ENCODE assay signal across 1 cellular context in genomic region chr17:81870155-81870977, GRCh38.
A peak's percentile ranks its signal among the peaks of the same experiment; 100 is the strongest.
TF ChIP-seq lines count a peak whose summit lies in the region.

No MANE protein-coding gene starts in this region.

TF ChIP-seq in HepG2, 621 proteins besides CTCF, POLR2A, EP300 and RAD21 (continues in another document):
- TF ChIP-seq AGO1 (IDR thresholded peaks at IDR 0.05; ENCODE audit: low read depth, low read length, poor library complexity, severe bottlenecking) (peak; percentile 84), ZNF781 (CRISPR knock-in tag; IDR thresholded peaks at IDR 0.05; ENCODE audit: borderline replicate concordance, not compliant biosample characterization) (peak; percentile 17), ZNF776 (CRISPR knock-in tag; IDR thresholded peaks at IDR 0.05) (no peak), MYPOP (CRISPR knock-in tag; IDR thresholded peaks at IDR 0.05) (no peak; the same call in 1 of the 2 replicates), KLF9 (CRISPR knock-in tag; IDR thresholded peaks at IDR 0.05; ENCODE audit: low read depth) (no peak), ZNF607 (CRISPR knock-in tag; IDR thresholded peaks at IDR 0.05; ENCODE audit: borderline replicate concordance) (no peak), ZNF672 (CRISPR knock-in tag; IDR thresholded peaks at IDR 0.05) (no peak), FOXK1 (CRISPR knock-in tag; IDR thresholded peaks at IDR 0.05; ENCODE audit: borderline replicate concordance, low read depth) (no peak; the same call in 1 of the 2 replicates), ZBTB21 (CRISPR knock-in tag; IDR thresholded peaks at IDR 0.05) (0 out of 2 replicates have a peak, but pooled peaks have one; percentile 36), ZNF839 (CRISPR knock-in tag; IDR thresholded peaks at IDR 0.05; ENCODE audit: borderline replicate concordance) (no peak), ZKSCAN1 (IDR thresholded peaks at IDR 0.05; ENCODE audit: low read length) (no peak), NFIB (CRISPR knock-in tag; IDR thresholded peaks at IDR 0.05; ENCODE audit: borderline replicate concordance) (no peak), KDM4B (CRISPR knock-in tag; IDR thresholded peaks at IDR 0.05) (peak; percentile 13; the same call in 1 of the 2 replicates), ZNF276 (CRISPR knock-in tag; IDR thresholded peaks at IDR 0.05; ENCODE audit: low read depth) (no peak), ZNF501 (CRISPR knock-in tag; IDR thresholded peaks at IDR 0.05) (no peak), ZNF432 (CRISPR knock-in tag; IDR thresholded peaks at IDR 0.05; ENCODE audit: borderline replicate concordance) (no peak), BHLHE40 (IDR thresholded peaks at IDR 0.05; ENCODE audit: low read length) (no peak), ZNF282 (IDR thresholded peaks at IDR 0.05; ENCODE audit: partially characterized antibody) (no peak), ETV5 (CRISPR knock-in tag; IDR thresholded peaks at IDR 0.05; ENCODE audit: borderline replicate concordance) (no peak; the same call in 1 of the 2 replicates), TSC22D2 (CRISPR knock-in tag; IDR thresholded peaks at IDR 0.05; ENCODE audit: borderline replicate concordance) (no peak), ARNT2 (CRISPR knock-in tag; IDR thresholded peaks at IDR 0.05; ENCODE audit: low read depth) (0 out of 2 replicates have a peak, but pooled peaks have one; percentile 33), ZNF337 (CRISPR knock-in tag; IDR thresholded peaks at IDR 0.05; ENCODE audit: borderline replicate concordance, low read depth) (no peak), AHDC1 (CRISPR knock-in tag; IDR thresholded peaks at IDR 0.05; ENCODE audit: borderline replicate concordance) (no peak; the same call in 1 of the 2 replicates), PHB2 (IDR thresholded peaks at IDR 0.05; ENCODE audit: partially characterized antibody) (no peak), ASH2L (IDR thresholded peaks at IDR 0.05; ENCODE audit: insufficient read length, low read depth, low read length) (no peak), HDAC1 (CRISPR knock-in tag; IDR thresholded peaks at IDR 0.05) (peak; percentile 77), ZBTB2 (CRISPR knock-in tag; IDR thresholded peaks at IDR 0.05; ENCODE audit: low read depth) (peak; percentile 25; the same call in 1 of the 2 replicates), NCOA5 (CRISPR knock-in tag; IDR thresholded peaks at IDR 0.05) (no peak), ZNF10 (CRISPR knock-in tag; IDR thresholded peaks at IDR 0.05; ENCODE audit: borderline replicate concordance, low read depth) (no peak), DNMT1 (CRISPR knock-in tag; IDR thresholded peaks at IDR 0.05) (0 out of 2 replicates have a peak, but pooled peaks have one; percentile 70), SP5 (CRISPR knock-in tag; IDR thresholded peaks at IDR 0.05; ENCODE audit: borderline replicate concordance, low read depth) (0 out of 2 replicates have a peak, but pooled peaks have one; percentile 11), ZSCAN25 (CRISPR knock-in tag; IDR thresholded peaks at IDR 0.05) (no peak), ZSCAN9 (CRISPR knock-in tag; IDR thresholded peaks at IDR 0.05; ENCODE audit: borderline replicate concordance) (no peak), HNRNPUL1 (IDR thresholded peaks at IDR 0.05; ENCODE audit: low read depth, low read length) (no peak), HIC2 (CRISPR knock-in tag; IDR thresholded peaks at IDR 0.05; ENCODE audit: low read depth) (no peak), FOXO1 (CRISPR knock-in tag; IDR thresholded peaks at IDR 0.05) (no peak), ZBTB20 (CRISPR knock-in tag; IDR thresholded peaks at IDR 0.05; ENCODE audit: borderline replicate concordance, low read depth) (0 out of 2 replicates have a peak, but pooled peaks have one; percentile 73), JDP2 (CRISPR knock-in tag; IDR thresholded peaks at IDR 0.05; ENCODE audit: borderline replicate concordance) (no peak), SMAD1 (CRISPR knock-in tag; IDR thresholded peaks at IDR 0.05; ENCODE audit: borderline replicate concordance, low read depth) (no peak), ZNF138 (CRISPR knock-in tag; IDR thresholded peaks at IDR 0.05; ENCODE audit: low read depth) (no peak), ZSCAN31 (CRISPR knock-in tag; IDR thresholded peaks at IDR 0.05; ENCODE audit: low read depth) (no peak), SAP130 (CRISPR knock-in tag; IDR thresholded peaks at IDR 0.05; ENCODE audit: low read depth) (peak; percentile 46; the same call in 1 of the 2 replicates), NR2F6 (IDR thresholded peaks at IDR 0.05) (no peak), NR2F6 (CRISPR knock-in tag; IDR thresholded peaks at IDR 0.05) (no peak), ARNTL (CRISPR knock-in tag; IDR thresholded peaks at IDR 0.05) (peak; percentile 57; the same call in 1 of the 2 replicates), ZNF550 (CRISPR knock-in tag; IDR thresholded peaks at IDR 0.05; ENCODE audit: borderline replicate concordance) (no peak), ZFYVE20 (CRISPR knock-in tag; IDR thresholded peaks at IDR 0.05; ENCODE audit: borderline replicate concordance, low read depth) (peak; percentile 71; the same call in 1 of the 2 replicates)
- TF ChIP-seq, protein P1, sequence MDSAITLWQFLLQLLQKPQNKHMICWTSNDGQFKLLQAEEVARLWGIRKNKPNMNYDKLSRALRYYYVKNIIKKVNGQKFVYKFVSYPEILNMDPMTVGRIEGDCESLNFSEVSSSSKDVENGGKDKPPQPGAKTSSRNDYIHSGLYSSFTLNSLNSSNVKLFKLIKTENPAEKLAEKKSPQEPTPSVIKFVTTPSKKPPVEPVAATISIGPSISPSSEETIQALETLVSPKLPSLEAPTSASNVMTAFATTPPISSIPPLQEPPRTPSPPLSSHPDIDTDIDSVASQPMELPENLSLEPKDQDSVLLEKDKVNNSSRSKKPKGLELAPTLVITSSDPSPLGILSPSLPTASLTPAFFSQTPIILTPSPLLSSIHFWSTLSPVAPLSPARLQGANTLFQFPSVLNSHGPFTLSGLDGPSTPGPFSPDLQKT (CRISPR knock-in tag; IDR thresholded peaks at IDR 0.05; ENCODE audit: borderline replicate concordance): no peak
- TF ChIP-seq, protein P2, sequence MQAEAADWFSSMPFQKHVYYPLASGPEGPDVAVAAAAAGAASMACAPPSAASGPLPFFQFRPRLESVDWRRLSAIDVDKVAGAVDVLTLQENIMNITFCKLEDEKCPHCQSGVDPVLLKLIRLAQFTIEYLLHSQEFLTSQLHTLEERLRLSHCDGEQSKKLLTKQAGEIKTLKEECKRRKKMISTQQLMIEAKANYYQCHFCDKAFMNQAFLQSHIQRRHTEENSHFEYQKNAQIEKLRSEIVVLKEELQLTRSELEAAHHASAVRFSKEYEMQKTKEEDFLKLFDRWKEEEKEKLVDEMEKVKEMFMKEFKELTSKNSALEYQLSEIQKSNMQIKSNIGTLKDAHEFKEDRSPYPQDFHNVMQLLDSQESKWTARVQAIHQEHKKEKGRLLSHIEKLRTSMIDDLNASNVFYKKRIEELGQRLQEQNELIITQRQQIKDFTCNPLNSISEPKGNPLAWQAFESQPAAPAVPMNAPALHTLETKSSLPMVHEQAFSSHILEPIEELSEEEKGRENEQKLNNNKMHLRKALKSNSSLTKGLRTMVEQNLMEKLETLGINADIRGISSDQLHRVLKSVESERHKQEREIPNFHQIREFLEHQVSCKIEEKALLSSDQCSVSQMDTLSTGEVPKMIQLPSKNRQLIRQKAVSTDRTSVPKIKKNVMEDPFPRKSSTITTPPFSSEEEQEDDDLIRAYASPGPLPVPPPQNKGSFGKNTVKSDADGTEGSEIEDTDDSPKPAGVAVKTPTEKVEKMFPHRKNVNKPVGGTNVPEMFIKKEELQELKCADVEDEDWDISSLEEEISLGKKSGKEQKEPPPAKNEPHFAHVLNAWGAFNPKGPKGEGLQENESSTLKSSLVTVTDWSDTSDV (CRISPR knock-in tag; IDR thresholded peaks at IDR 0.05): no peak
- TF ChIP-seq, protein P3, sequence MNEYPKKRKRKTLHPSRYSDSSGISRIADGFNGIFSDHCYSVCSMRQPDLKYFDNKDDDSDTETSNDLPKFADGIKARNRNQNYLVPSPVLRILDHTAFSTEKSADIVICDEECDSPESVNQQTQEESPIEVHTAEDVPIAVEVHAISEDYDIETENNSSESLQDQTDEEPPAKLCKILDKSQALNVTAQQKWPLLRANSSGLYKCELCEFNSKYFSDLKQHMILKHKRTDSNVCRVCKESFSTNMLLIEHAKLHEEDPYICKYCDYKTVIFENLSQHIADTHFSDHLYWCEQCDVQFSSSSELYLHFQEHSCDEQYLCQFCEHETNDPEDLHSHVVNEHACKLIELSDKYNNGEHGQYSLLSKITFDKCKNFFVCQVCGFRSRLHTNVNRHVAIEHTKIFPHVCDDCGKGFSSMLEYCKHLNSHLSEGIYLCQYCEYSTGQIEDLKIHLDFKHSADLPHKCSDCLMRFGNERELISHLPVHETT (CRISPR knock-in tag; conservative IDR thresholded peaks at IDR 0.05): no peak
- TF ChIP-seq, protein P4, sequence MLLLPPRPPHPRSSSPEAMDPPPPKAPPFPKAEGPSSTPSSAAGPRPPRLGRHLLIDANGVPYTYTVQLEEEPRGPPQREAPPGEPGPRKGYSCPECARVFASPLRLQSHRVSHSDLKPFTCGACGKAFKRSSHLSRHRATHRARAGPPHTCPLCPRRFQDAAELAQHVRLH (CRISPR knock-in tag; IDR thresholded peaks at IDR 0.05; ENCODE audit: borderline replicate concordance, low read depth): no peak
